Comparison of ENCODE assay signal across 8 cellular contexts in the genomic region with DNA sequence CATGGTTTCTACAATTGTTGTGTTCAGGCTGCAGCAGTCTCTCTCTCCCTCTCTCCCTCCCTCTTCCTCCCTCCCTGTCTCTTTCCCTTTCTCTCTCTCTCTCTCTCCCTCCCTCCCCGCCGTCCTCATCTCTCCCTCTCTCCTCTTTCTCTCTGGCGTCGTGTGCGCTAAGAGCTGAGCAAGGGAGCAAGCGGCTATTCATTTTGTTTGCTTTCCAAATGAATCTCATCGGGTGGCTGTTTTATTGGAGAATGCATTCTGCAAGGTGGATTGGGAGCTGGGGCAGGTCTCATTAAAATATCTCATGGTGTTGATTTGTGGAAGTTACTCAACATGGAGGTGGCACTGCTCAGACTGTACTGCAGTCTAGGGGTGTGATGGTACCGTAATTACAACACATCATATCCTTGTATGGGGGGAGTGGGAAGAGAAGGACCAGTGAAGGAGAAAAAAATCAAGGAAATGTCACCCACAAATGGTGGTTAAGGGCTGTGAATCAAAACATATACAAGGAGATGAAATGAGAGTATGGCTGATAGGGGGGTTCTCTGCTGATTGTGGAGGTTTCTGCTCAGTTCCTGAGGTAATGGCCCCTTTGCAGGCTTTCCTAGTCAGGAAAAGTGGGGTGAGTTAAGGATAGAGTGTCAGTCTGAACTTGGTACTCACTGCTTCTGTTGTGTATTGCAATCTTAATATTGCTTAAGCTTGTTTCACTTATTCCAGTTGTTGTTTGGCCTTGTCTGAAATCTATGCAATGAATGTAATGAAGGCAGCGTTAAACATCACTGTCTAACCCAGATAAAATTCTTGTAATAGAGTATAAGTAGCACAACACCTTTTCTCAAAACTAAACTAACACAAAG. TPM values are rescaled to one million over a fixed set of nuclear protein-coding genes. Genes with fewer than 3 reads are reported as not detected.
A peak's percentile ranks its signal among the peaks of the same experiment; 100 is the strongest.
DNase-seq lines count a peak whose midpoint lies in the region; TF ChIP-seq lines count a peak whose summit lies in the region.

No MANE protein-coding gene starts in this region.

- no peaks in the 10 kb centered on the region for H3K9me3 Mint-ChIP-seq in activated CD4-positive, alpha-beta T cell treated with anti-CD3 and anti-CD28 coated beads, Interleukin-2, amount 10 ng/mL, durations not matched to agents 24 days and 14 days
- H3K9me3 Mint-ChIP-seq in nephron progenitor cell, result no peaks in the 10 kb centered on the region

- intact Hi-C loops in activated CD4-positive, alpha-beta T cell treated with anti-CD3 and anti-CD28 coated beads, Interleukin-2, amount 10 ng/mL, durations not matched to agents 24 days and 14 days (cut with micrococcal nuclease), result no loop called here
- intact Hi-C loops in posterior vena cava (cut with DNase I), result loop anchor here in 1 of 2 donors (5.0 kb wide), 1 partner anchor 43 kb away; no protein-coding TSS in a partner anchor

- CTCF ChIA-PET in RWPE1 (lab: Yijun Ruan, JAX), result interaction anchor here (0.6 to 0.8 kb wide), 2 partner anchors 11 to 98 kb away, joined by 3 read pairs; no protein-coding TSS in a partner anchor

- peak overlapping the region; percentile 57 for H3K27ac ChIP-seq in RWPE1
- peak overlapping the region; percentile 79 for H3K27ac ChIP-seq in epithelial cell of prostate

- peak overlapping the region; percentile 90 for H3K4me3 Mint-ChIP-seq in activated CD4-positive, alpha-beta T cell treated with anti-CD3 and anti-CD28 coated beads, Interleukin-2, amount 10 ng/mL, durations not matched to agents 24 days and 14 days
- peak overlapping the region; percentile 99 for H3K4me3 Mint-ChIP-seq in nephron progenitor cell

- POLR2A ChIA-PET in RWPE1 (lab: Yijun Ruan, JAX; ENCODE audit: low non-redundant PET), result interaction anchor here (0.6 to 0.7 kb wide), 2 partner anchors 36 to 71 kb away, joined by 4 to 9 read pairs; no protein-coding TSS in a partner anchor

- no peak for DNase-seq in activated CD4-positive, alpha-beta T cell treated with anti-CD3 and anti-CD28 coated beads, Interleukin-2, amount 10 ng/mL, durations not matched to agents 24 days and 14 days
- no peak for DNase-seq in activated CD4-positive, alpha-beta T cell treated with anti-CD3 and anti-CD28 coated beads, Interleukin-2, amount 50 U/mL, for 48 hours
- no peak for DNase-seq in RWPE1 (ENCODE audit: low spot score)
- DNase-seq in epithelial cell of prostate (ENCODE audit: low read depth, low spot score), result no peak
- no peak for DNase-seq in nephron progenitor cell
- no peak for DNase-seq in NCI-H1694 (lab: John Stamatoyannopoulos, UW)
- DNase-seq in AG08396 (ENCODE audit: low spot score), result no peak
- no peak for DNase-seq in posterior vena cava (ENCODE audit: low spot score)

- H3K27me3 Mint-ChIP-seq in activated CD4-positive, alpha-beta T cell treated with anti-CD3 and anti-CD28 coated beads, Interleukin-2, amount 10 ng/mL, durations not matched to agents 24 days and 14 days, result no peaks in the 10 kb centered on the region
- no peaks in the 10 kb centered on the region for H3K27me3 Mint-ChIP-seq in nephron progenitor cell (ENCODE audit: low read depth, poor library complexity)

- TF ChIP-seq CTCF in RWPE1 (conservative IDR thresholded peaks at IDR 0.05; ENCODE audit: low read depth) (no peak), nephron progenitor cell (IDR thresholded peaks at IDR 0.05) (no peak)

- H3K27ac Mint-ChIP-seq in activated CD4-positive, alpha-beta T cell treated with anti-CD3 and anti-CD28 coated beads, Interleukin-2, amount 10 ng/mL, durations not matched to agents 24 days and 14 days, result peak overlapping the region; percentile 61
- peak overlapping the region; percentile 13 for H3K27ac Mint-ChIP-seq in nephron progenitor cell

- H3K4me1 Mint-ChIP-seq in activated CD4-positive, alpha-beta T cell treated with anti-CD3 and anti-CD28 coated beads, Interleukin-2, amount 10 ng/mL, durations not matched to agents 24 days and 14 days, result peaks cover 33% of the 10 kb centered on the region
- H3K4me1 Mint-ChIP-seq in nephron progenitor cell, result peaks cover 45% of the 10 kb centered on the region

- peaks cover 40% of the 10 kb centered on the region for H3K36me3 Mint-ChIP-seq in activated CD4-positive, alpha-beta T cell treated with anti-CD3 and anti-CD28 coated beads, Interleukin-2, amount 10 ng/mL, durations not matched to agents 24 days and 14 days (ENCODE audit: low read depth)
- peaks cover 39% of the 10 kb centered on the region for H3K36me3 Mint-ChIP-seq in nephron progenitor cell (ENCODE audit: low read depth)

RNA-seq across cellular contexts. Expression of gene MSL1, which starts 2.7 kb away (rescaled TPM):
- total RNA-seq in activated CD4-positive, alpha-beta T cell treated with anti-CD3 and anti-CD28 coated beads, Interleukin-2, amount 10 ng/mL, durations not matched to agents 24 days and 14 days, result 92.7 and 98.5 TPM in 2 replicates
- 10 to 100 TPM; 66.7 to 68.8 TPM for total RNA-seq in posterior vena cava

RNA-seq across cellular contexts. Expression of gene CASC3, which starts 15.8 kb away (rescaled TPM):
- total RNA-seq in activated CD4-positive, alpha-beta T cell treated with anti-CD3 and anti-CD28 coated beads, Interleukin-2, amount 10 ng/mL, durations not matched to agents 24 days and 14 days, result 108 and 109 TPM in 2 replicates
- 100 to 1,000 TPM in 1 of 2 donors, 10 to 100 TPM in 1; 99.2 to 103 TPM for total RNA-seq in posterior vena cava

RNA-seq across cellular contexts. Expression of gene NR1D1, which starts 24.1 kb away (rescaled TPM):
- 7.9 and 8.2 TPM in 2 replicates for total RNA-seq in activated CD4-positive, alpha-beta T cell treated with anti-CD3 and anti-CD28 coated beads, Interleukin-2, amount 10 ng/mL, durations not matched to agents 24 days and 14 days
- 10 to 100 TPM; 20.2 to 24.2 TPM for total RNA-seq in posterior vena cava

RNA-seq across cellular contexts. Expression of gene RAPGEFL1, which starts 52.8 kb away (rescaled TPM):
- total RNA-seq in activated CD4-positive, alpha-beta T cell treated with anti-CD3 and anti-CD28 coated beads, Interleukin-2, amount 10 ng/mL, durations not matched to agents 24 days and 14 days, result 11.5 and 11.9 TPM in 2 replicates
- 1 to 10 TPM; 4.5 to 5.2 TPM for total RNA-seq in posterior vena cava
